1 cellular context compared by ENCODE assay signal in genomic region chr6:14841901-14842421, GRCh38.
TF ChIP-seq lines count a peak whose summit lies in the region.

No MANE protein-coding gene starts in this region.

TF ChIP-seq in HepG2, 621 proteins besides CTCF, POLR2A, EP300 and RAD21 (continued from another document):
- TF ChIP-seq ZBTB40 (IDR thresholded peaks at IDR 0.05) (no peak), ZBTB40 (CRISPR knock-in tag; IDR thresholded peaks at IDR 0.05) (no peak), ZBTB49 (CRISPR knock-in tag; IDR thresholded peaks at IDR 0.05; ENCODE audit: borderline replicate concordance) (no peak), CBFB (CRISPR knock-in tag; IDR thresholded peaks at IDR 0.05) (no peak), SSRP1 (CRISPR knock-in tag; IDR thresholded peaks at IDR 0.05) (no peak), HNRNPUL1 (IDR thresholded peaks at IDR 0.05; ENCODE audit: low read depth, low read length) (no peak), PHF8 (CRISPR knock-in tag; IDR thresholded peaks at IDR 0.05) (no peak), NAIF1 (CRISPR knock-in tag; IDR thresholded peaks at IDR 0.05; ENCODE audit: borderline replicate concordance) (no peak), ZNF260 (CRISPR knock-in tag; IDR thresholded peaks at IDR 0.05; ENCODE audit: borderline replicate concordance, low read depth) (no peak), ZNF879 (CRISPR knock-in tag; IDR thresholded peaks at IDR 0.05) (no peak), SMYD3 (CRISPR knock-in tag; IDR thresholded peaks at IDR 0.05) (no peak), KLF13 (CRISPR knock-in tag; IDR thresholded peaks at IDR 0.05) (no peak), ZMYM3 (CRISPR knock-in tag; IDR thresholded peaks at IDR 0.05) (no peak), ZFP1 (CRISPR knock-in tag; IDR thresholded peaks at IDR 0.05) (no peak), GATA4 (IDR thresholded peaks at IDR 0.05; ENCODE audit: borderline replicate concordance, low read depth) (no peak), ZGPAT (CRISPR knock-in tag; IDR thresholded peaks at IDR 0.05) (no peak), ZNF703 (CRISPR knock-in tag; IDR thresholded peaks at IDR 0.05; ENCODE audit: borderline replicate concordance) (no peak), GATAD1 (CRISPR knock-in tag; IDR thresholded peaks at IDR 0.05) (no peak)
